10 cellular contexts compared by ENCODE assay signal in the genomic region with DNA sequence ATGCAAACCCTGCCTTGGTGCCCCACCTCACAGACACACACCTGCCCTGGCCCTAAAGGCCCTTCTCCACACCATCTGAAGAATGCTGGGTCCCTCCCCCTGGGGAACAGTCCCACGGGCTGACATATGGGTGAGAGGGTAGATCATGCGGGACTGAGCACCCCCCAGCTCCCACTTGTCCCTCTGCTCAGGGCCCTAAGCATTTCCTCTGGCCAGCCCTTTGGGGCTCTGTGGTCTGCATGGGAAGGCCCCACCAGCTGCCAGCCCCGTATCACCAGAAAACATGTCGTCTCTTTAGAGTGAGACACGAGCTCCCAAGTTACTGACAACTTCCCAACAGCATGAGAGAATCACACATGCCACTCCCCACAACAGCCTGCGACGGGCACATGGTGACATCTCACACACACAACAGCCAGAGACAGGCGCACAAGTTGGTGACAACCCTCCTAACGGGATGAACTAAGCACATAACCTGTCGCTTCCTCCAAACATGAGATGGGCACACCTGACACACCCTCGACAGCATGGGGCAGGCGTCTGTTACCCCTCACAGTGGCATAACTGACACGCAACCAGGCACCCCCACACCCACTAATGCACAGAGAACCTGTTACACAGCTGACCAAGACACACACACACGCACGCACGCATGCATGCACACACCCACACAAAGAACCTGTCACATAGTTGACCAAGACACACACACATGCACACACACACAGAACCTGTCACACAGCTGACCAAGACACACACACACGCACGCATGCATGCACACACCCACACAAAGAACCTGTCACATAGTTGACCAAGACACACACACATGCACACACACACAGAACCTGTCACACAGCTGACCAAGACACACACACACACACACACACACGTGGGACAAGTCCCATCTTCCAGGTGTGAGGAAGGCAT. TPM values are rescaled to one million over a fixed set of nuclear protein-coding genes. Genes with fewer than 3 reads are reported as not detected.
DNase-seq lines count a peak whose midpoint lies in the region; ATAC-seq and TF ChIP-seq lines count a peak whose summit lies in the region.
"Had no signal": no experiment of that assay in that cellular context is flagged by ENCODE, and none has a peak within 500 bp of the region (broad histone marks: within the 10 kb centered on the region; RNA-seq: fewer than 3 reads in every experiment).

No MANE protein-coding gene starts in this region.

- no peak overlapping the region for H4K91ac ChIP-seq in neuronal stem cell (ENCODE audit: low read depth, low read length, poor library complexity)

- TF ChIP-seq CTCF in WERI-Rb-1 (IDR thresholded peaks at IDR 0.05; ENCODE audit: low read depth, low read length) (no peak), upper lobe of right lung (IDR thresholded peaks at IDR 0.05) (no peak)

- H3K18ac ChIP-seq in neuronal stem cell (ENCODE audit: low read length), result peak overlapping the region; percentile 88

- peak overlapping the region; percentile 83 for H2AK5ac ChIP-seq in neuronal stem cell (ENCODE audit: low read depth, low read length)

- H3K36me3 ChIP-seq in WERI-Rb-1 (peaks cover 7% of the 10 kb centered on the region), neuronal stem cell (replicated peaks in 1 of 2; ENCODE audit: control insufficient read depth in 2 of 2, insufficient read depth in 2 of 2, low read length in 2 of 2) (peaks cover 4 to 19% of the 10 kb centered on the region in 2 donors), upper lobe of right lung (peaks cover 4% of the 10 kb centered on the region)

- H3K4me1 ChIP-seq in neuronal stem cell (ENCODE audit: control insufficient read depth in 2 of 2, insufficient read depth in 1 of 2, low read depth in 1 of 2, low read length in 2 of 2) (peaks cover 70 to 84% of the 10 kb centered on the region in 2 donors), upper lobe of right lung (peaks cover 66% of the 10 kb centered on the region)

- no peak overlapping the region for H2BK12ac ChIP-seq in neuronal stem cell (ENCODE audit: low read length)

- H3K9ac ChIP-seq in neuronal stem cell (ENCODE audit: low read depth, low read length, poor library complexity), result peak overlapping the region; percentile 35

- no peak overlapping the region for H2AFZ ChIP-seq in neuronal stem cell (ENCODE audit: low read length)

- H3K9me3 ChIP-seq in WERI-Rb-1 (ENCODE audit: severe bottlenecking), result no peaks in the 10 kb centered on the region
- no peaks in the 10 kb centered on the region for H3K9me3 ChIP-seq in neuronal stem cell (replicated peaks in 1 of 2; ENCODE audit: control insufficient read depth in 2 of 2, insufficient read depth in 1 of 2, low read depth in 1 of 2, low read length in 2 of 2)
- H3K9me3 ChIP-seq in upper lobe of right lung, result no peaks in the 10 kb centered on the region

- H2BK15ac ChIP-seq in neuronal stem cell (ENCODE audit: low read length), result peak overlapping the region; percentile 41

- H3K27me3 ChIP-seq in WERI-Rb-1 (ENCODE audit: insufficient read depth, low read depth, severe bottlenecking), result no peaks in the 10 kb centered on the region
- H3K27me3 ChIP-seq in neuronal stem cell (ENCODE audit: control insufficient read depth in 3 of 3, insufficient read depth in 3 of 3, low read depth in 1 of 3, low read length in 3 of 3), result no peaks in the 10 kb centered on the region
- H3K27me3 ChIP-seq in upper lobe of right lung, result no peaks in the 10 kb centered on the region

- H3K4me3 ChIP-seq in WERI-Rb-1 (ENCODE audit: low read depth, low read length) (no peak overlapping the region), neuronal stem cell (ENCODE audit: low read length in 2 of 2) (peak overlapping the region in 1 of 2 donors; percentile 5), upper lobe of right lung (no peak overlapping the region)

- H3K27ac ChIP-seq in WERI-Rb-1 (peak overlapping the region; percentile 77), neuronal stem cell (replicated peaks; ENCODE audit: low read length) (peak overlapping the region; percentile 67), upper lobe of right lung (peak overlapping the region; percentile 51)

- no CpG with 5 or more reads among the region's 19 CpGs for WGBS in neuronal stem cell (ENCODE audit: extremely low coverage in 2 of 2, insufficient read length in 2 of 2, insufficient replicate concordance in 1 of 2), 2 donors

- H2BK5ac ChIP-seq in neuronal stem cell (ENCODE audit: low read length), result peak overlapping the region; percentile 43

- H3K4me2 ChIP-seq in neuronal stem cell (ENCODE audit: insufficient read depth, low read length, poor library complexity, severe bottlenecking), result no peak overlapping the region

- H4K8ac ChIP-seq in neuronal stem cell (ENCODE audit: low read depth, low read length), result no peak overlapping the region

- no peak for DNase-seq in WERI-Rb-1
- DNase-seq in Right ventricle myocardium superior, result no peak
- no peak for DNase-seq in neuronal stem cell (ENCODE audit: low spot score)
- DNase-seq in upper lobe of right lung, result no peak
- DNase-seq in hippocampal formation (lab: John Stamatoyannopoulos, UW), result no peak
- DNase-seq in occipital lobe (lab: John Stamatoyannopoulos, UW), result no peak
- DNase-seq: activated naive CD4-positive, alpha-beta T cell; left cardiac atrium; NCI-H1436 had no signal

- peaks cover 40% of the 10 kb centered on the region for H3K79me1 ChIP-seq in neuronal stem cell (ENCODE audit: low read depth, low read length)

- ATAC-seq in Right ventricle myocardium superior (ENCODE audit: poor library complexity) (peak; percentile 1), upper lobe of right lung (no peak), GM18868 (IDR thresholded peaks at IDR 0.05; ENCODE audit: unreplicated experiment) (no peak)

- no peak overlapping the region for H3K4ac ChIP-seq in neuronal stem cell (ENCODE audit: low read length)

- intact Hi-C loops in Right ventricle myocardium superior (cut with DNase I) (no loop called here), upper lobe of right lung (cut with DNase I) (no loop called here)

- H3K14ac ChIP-seq in neuronal stem cell (ENCODE audit: low read length), result no peak overlapping the region

- peak overlapping the region; percentile 66 for H3K23ac ChIP-seq in neuronal stem cell (ENCODE audit: low read depth, low read length, poor library complexity)

- no peak overlapping the region for H2BK120ac ChIP-seq in neuronal stem cell (ENCODE audit: low read depth, low read length)

RNA-seq across cellular contexts. Expression of a gene that starts 41.2 kb away (rescaled TPM):
- total RNA-seq in Right ventricle myocardium superior, result 47.4 TPM
- 22.9 TPM for polyA plus RNA-seq in neuronal stem cell (2013, experiment 1 of 2)
- 22.9 TPM for polyA plus RNA-seq in neuronal stem cell (2013, experiment 2 of 2)
- 34.2 TPM for total RNA-seq in upper lobe of right lung
- total RNA-seq in occipital lobe, result 11.9 TPM
